ENCODE assay signal across 8 cellular contexts in genomic region chr7:151519765-151520418, GRCh38. TPM values are rescaled to one million over a fixed set of nuclear protein-coding genes. Genes with fewer than 3 reads are reported as not detected.
DNase-seq lines count a peak whose midpoint lies in the region; ATAC-seq and TF ChIP-seq lines count a peak whose summit lies in the region.

A gene with protein sequence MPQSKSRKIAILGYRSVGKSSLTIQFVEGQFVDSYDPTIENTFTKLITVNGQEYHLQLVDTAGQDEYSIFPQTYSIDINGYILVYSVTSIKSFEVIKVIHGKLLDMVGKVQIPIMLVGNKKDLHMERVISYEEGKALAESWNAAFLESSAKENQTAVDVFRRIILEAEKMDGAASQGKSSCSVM (minus strand): TSS chr7:151519895. CDS start chr7:151519511, 384 bp downstream.

- H3K4me1 ChIP-seq in spleen, result peaks cover 25 to 51% (median 44%) of the 10 kb centered on the region in 6 donors

- H3K9me3 Mint-ChIP-seq in activated B cell treated with CpG ODN at 0.5 μM for 24 hours, result no peaks in the 10 kb centered on the region

- H3K27me3 Mint-ChIP-seq in activated B cell treated with CpG ODN at 0.5 μM for 24 hours, result no peaks in the 10 kb centered on the region

- H3K27ac ChIP-seq in caudate nucleus (ENCODE audit: low read depth, low read length), result peak within 1 kb of the TSS; percentile 90
- peak within 1 kb of the TSS; percentile 90 to 100 (median 99) for H3K27ac ChIP-seq in spleen

- H3K4me3 ChIP-seq in AG04449 (ENCODE audit: low read depth, low read length) (peak within 1 kb of the TSS; percentile 74), spleen (peak within 1 kb of the TSS; percentile 54 to 91 (median 68))

- no peaks in the 10 kb centered on the region for H3K9me3 ChIP-seq in spleen

- CTCF ChIA-PET in AG04449 (lab: Yijun Ruan, JAX), result interaction anchor here (1.6 kb wide), 2 partner anchors 24 to 210 kb away, joined by 4 read pairs; no protein-coding TSS in a partner anchor
- CTCF ChIA-PET in activated B cell treated with CpG ODN at 0.5 μM for 24 hours (lab: Charles Lee), result interaction anchor here (1.4 kb wide), 2 partner anchors 72 to 113 kb away, joined by 5 to 7 read pairs; no protein-coding TSS in a partner anchor

- 0 to 1% (median 0%) methylated on average over 18 to 58 of the region's 66 CpGs for WGBS in spleen, 5 donors

- no peaks in the 10 kb centered on the region for H3K36me3 ChIP-seq in spleen

- peak within 1 kb of the TSS; percentile 98 for H3K27ac Mint-ChIP-seq in activated B cell treated with CpG ODN at 0.5 μM for 24 hours

- H3K36me3 Mint-ChIP-seq in activated B cell treated with CpG ODN at 0.5 μM for 24 hours (ENCODE audit: low read depth), result peaks cover 9% of the 10 kb centered on the region

- intact Hi-C loops in activated B cell treated with CpG ODN at 0.5 μM for 24 hours (cut with micrococcal nuclease) (loop anchor here (1.0 to 10.0 kb wide), 12 partner anchors 41 to 1242 kb away; partner anchors contain the start of genes ABCF2, ACTR3C, LRRC61 and XRCC2), spleen (cut with DNase I; ENCODE audit: low total_unique reads) (no loop called here)

- H3K27me3 ChIP-seq in spleen (replicated peaks in 1 of 7), result peaks cover 0 to 4% (median 0%) of the 10 kb centered on the region in 7 donors

- no peak for TF ChIP-seq POLR2A in spleen (IDR thresholded peaks at IDR 0.05)

- peak within 1 kb of the TSS; percentile 94 for H3K4me3 Mint-ChIP-seq in activated B cell treated with CpG ODN at 0.5 μM for 24 hours

- DNase-seq in AG04449 (ENCODE audit: low read depth, low spot score) (peak; percentile 95), NCI-H226 (peak; percentile 98), activated B cell treated with CpG ODN at 0.5 μM for 24 hours (peak; percentile 94), caudate nucleus (lab: John Stamatoyannopoulos, UW) (peak; percentile 79 to 99 (median 96)), inferior parietal cortex (ENCODE audit: extremely low spot score) (peak; percentile 96), spleen (peak; percentile 99)

- ATAC-seq in GM18907 (IDR thresholded peaks at IDR 0.05; ENCODE audit: unreplicated experiment) (peak; percentile 83), HG03175 (IDR thresholded peaks at IDR 0.05; ENCODE audit: unreplicated experiment) (peak; percentile 83), activated B cell treated with CpG ODN at 0.5 μM for 24 hours (ENCODE audit: low read depth) (peak; percentile 86)

- POLR2A ChIA-PET in AG04449 (lab: Yijun Ruan, JAX), result interaction anchor here (0.7 to 1.1 kb wide), 5 partner anchors 16 to 217 kb away, joined by 3 to 5 read pairs (median 3); no protein-coding TSS in a partner anchor
- POLR2A ChIA-PET in activated B cell treated with CpG ODN at 0.5 μM for 24 hours (lab: Charles Lee), result interaction anchor here (0.6 to 2.7 kb wide), 16 partner anchors 12 to 944 kb away, joined by 3 to 34 read pairs (median 4); partner anchors contain the start of genes ABCF2, CHPF2 and NUB1

- H3K4me1 Mint-ChIP-seq in activated B cell treated with CpG ODN at 0.5 μM for 24 hours, result peaks cover 39% of the 10 kb centered on the region

- TF ChIP-seq CTCF in AG04449 (IDR thresholded peaks at IDR 0.05; ENCODE audit: insufficient read depth, low read length, missing control alignments), result no peak
- TF ChIP-seq CTCF in activated B cell treated with CpG ODN at 0.5 μM for 24 hours (IDR thresholded peaks at IDR 0.05), result no peak
- peak in 1 of 11 experiments; percentile 10 for TF ChIP-seq CTCF in spleen (IDR thresholded peaks at IDR 0.05 in 8 of 11, conservative IDR thresholded peaks at IDR 0.05 in 3 of 11)

RNA-seq across cellular contexts. Expression of the gene that starts here (rescaled TPM):
- 30.5 and 32.8 TPM in 2 replicates for total RNA-seq in activated B cell treated with CpG ODN at 0.5 μM for 24 hours
- total RNA-seq in spleen, result 10 to 100 TPM; 63.6 to 89.9 (median 76.3) TPM
- polyA plus RNA-seq in spleen, result 10 to 100 TPM; 42.3 to 75.1 (median 69.8) TPM

Comparison
In these comparisons a context has a peak if more than half of its experiments do, and no peak if none do; other contexts are left out.
1. Peak in every context shown above with its lines: DNase-seq, ATAC-seq, H3K4me3 ChIP-seq and H3K27ac ChIP-seq.